9 cellular contexts compared by ENCODE assay signal in genomic region chr2:174138161-174138560, GRCh38.
DNase-seq lines count a peak whose midpoint lies in the region; ATAC-seq and TF ChIP-seq lines count a peak whose summit lies in the region.
"Had no signal": no experiment of that assay in that cellular context is flagged by ENCODE, and none has a peak within 500 bp of the region (broad histone marks: within the 10 kb centered on the region; RNA-seq: fewer than 3 reads in every experiment).

No MANE protein-coding gene starts in this region.

- no peaks in the 10 kb centered on the region for H3K27me3 ChIP-seq in endodermal cell (ENCODE audit: control insufficient read depth, insufficient read depth, low read length, poor library complexity, severe bottlenecking)
- H3K27me3 ChIP-seq in psoas muscle (ENCODE audit: insufficient read depth in 3 of 3, low read length in 2 of 3), result no peaks in the 10 kb centered on the region
- H3K27me3 ChIP-seq: transverse colon had no signal

- 93 to 100% methylated on average over 1 to 4 of the region's 4 CpGs for WGBS in endodermal cell (ENCODE audit: insufficient coverage in 1 of 2, insufficient read length in 1 of 2), 2 experiments
- WGBS in psoas muscle, 3 donors, result 76 to 80% (median 79%) methylated on average over 4 of the region's 4 CpGs

- H3K36me3 ChIP-seq in endodermal cell (ENCODE audit: control insufficient read depth, insufficient read depth, low read length) (peaks cover 43% of the 10 kb centered on the region), psoas muscle (ENCODE audit: insufficient read depth in 1 of 2, low read depth in 1 of 2) (peaks cover 3 to 4% of the 10 kb centered on the region in 2 donors)
- H3K36me3 ChIP-seq: transverse colon had no signal

- ATAC-seq in psoas muscle (no peak), HG03135 (IDR thresholded peaks at IDR 0.05; ENCODE audit: unreplicated experiment) (no peak)

- H3K9ac ChIP-seq in endodermal cell (ENCODE audit: extremely low read depth, low read length, poor library complexity, severe bottlenecking), result no peak overlapping the region

- no peak overlapping the region for H3K4me3 Mint-ChIP-seq in endodermal cell

- no peaks in the 10 kb centered on the region for H3K27me3 Mint-ChIP-seq in endodermal cell (ENCODE audit: insufficient read depth)

- TF ChIP-seq CTCF in NB4 (IDR thresholded peaks at IDR 0.05; ENCODE audit: low read depth, low read length), result peak; percentile 25
- peak; percentile 68 for TF ChIP-seq CTCF in endodermal cell (conservative IDR thresholded peaks at IDR 0.05)
- peak; percentile 11 for TF ChIP-seq CTCF in psoas muscle (IDR thresholded peaks at IDR 0.05)

- H3K4me3 ChIP-seq in NB4 (ENCODE audit: low read depth, low read length) (no peak overlapping the region), endodermal cell (ENCODE audit: low read length) (no peak overlapping the region), psoas muscle (no peak overlapping the region)
- H3K4me3 ChIP-seq: transverse colon had no signal

- H3K4me1 Mint-ChIP-seq in endodermal cell, result peaks cover 5% of the 10 kb centered on the region

- TF ChIP-seq POLR2A in NB4 (IDR thresholded peaks at IDR 0.05; ENCODE audit: extremely low read depth, insufficient read length), result no peak

- intact Hi-C loops in psoas muscle (cut with DNase I), result no loop called here

- H3K4me1 ChIP-seq in endodermal cell (ENCODE audit: control insufficient read depth, insufficient read depth, low read length) (peaks cover 2% of the 10 kb centered on the region), psoas muscle (no peaks in the 10 kb centered on the region)
- H3K4me1 ChIP-seq: transverse colon had no signal

- H3K27ac ChIP-seq in endodermal cell (ENCODE audit: low read depth, low read length), result no peak overlapping the region
- H3K27ac ChIP-seq in psoas muscle, result no peak overlapping the region
- H3K27ac ChIP-seq: transverse colon had no signal

- peaks cover 15% of the 10 kb centered on the region for H3K9me3 Mint-ChIP-seq in endodermal cell

- H3K27ac Mint-ChIP-seq in endodermal cell, result no peak overlapping the region

- H3K36me3 Mint-ChIP-seq in endodermal cell (ENCODE audit: low read depth), result peaks cover 35% of the 10 kb centered on the region

- H3K9me3 ChIP-seq in endodermal cell (ENCODE audit: control insufficient read depth, low read length), result peaks cover 21% of the 10 kb centered on the region
- H3K9me3 ChIP-seq in psoas muscle, result no peaks in the 10 kb centered on the region
- H3K9me3 ChIP-seq: transverse colon had no signal

- DNase-seq in NCI-H2081 (lab: John Stamatoyannopoulos, UW) (peak; percentile 15 to 27), NCI-H2081 treated with DMSO at 0.1 percent for 48 hours (lab: John Stamatoyannopoulos, UW) (no peak), NB4 (ENCODE audit: low read depth) (peak; percentile 40), endodermal cell (peak; percentile 53), psoas muscle (no peak), COR-L47 (lab: John Stamatoyannopoulos, UW) (no peak), UCSD-AML1 (lab: John Stamatoyannopoulos, UW; ENCODE audit: unreplicated experiment) (no peak)
- DNase-seq: transverse colon had no signal

Comparison
In these comparisons a context has a peak if more than half of its experiments do, and no peak if none do; other contexts are left out.
1. DNase-seq: peak in NCI-H2081 (2 of 2), NB4 (single experiment) and endodermal cell (single experiment); none in NCI-H2081 treated with DMSO at 0.1 percent for 48 hours (single experiment), psoas muscle (0 of 2), COR-L47 (single experiment) and UCSD-AML1 (single experiment).
2. CTCF ChIP-seq: peak in every context shown above with its lines; median percentile 68 in endodermal cell; 25 in NB4; 11 in psoas muscle.